In the genomic region with DNA sequence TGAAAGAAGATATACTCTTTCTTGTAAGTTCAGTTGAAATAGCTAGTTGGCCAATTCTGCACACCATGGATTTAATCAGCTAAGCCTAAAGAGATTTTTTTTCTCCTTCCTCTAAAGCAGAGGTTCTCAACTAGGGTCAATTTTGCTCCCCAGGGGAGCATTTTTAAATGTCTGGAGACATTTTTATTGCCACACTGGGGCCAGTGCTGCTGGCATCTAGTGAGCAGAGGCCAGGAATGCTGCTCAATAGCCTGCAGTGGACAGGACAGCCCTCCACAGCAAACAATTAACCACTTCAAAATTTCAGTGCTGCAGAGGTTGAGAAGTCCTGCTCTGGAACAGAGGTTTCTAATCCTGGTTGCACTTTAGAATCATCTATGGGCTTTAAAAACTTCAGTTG, we compare ENCODE assay signal across 34 cellular contexts. TPM values are rescaled to one million over a fixed set of nuclear protein-coding genes. Genes with fewer than 3 reads are reported as not detected.
"Had no signal": no experiment of that assay in that cellular context is flagged by ENCODE, and none has a peak within 500 bp of the region (broad histone marks: within the 10 kb centered on the region; RNA-seq: fewer than 3 reads in every experiment).

No MANE protein-coding gene starts in this region.

- H3K9me3 Mint-ChIP-seq: activated T-cell treated with anti-CD3 and anti-CD28 coated beads, Interleukin-2, amount 50 U/mL, for 72 hours; natural killer cell treated with Interleukin-12 subunit alpha and Interleukin-12 subunit beta and Interleukin-15 and Interleukin-18, amount 100 ng/mL, for 72 hours; T-helper 1 cell treated with Interleukin-12 subunit alpha and Interleukin-12 subunit beta and Interleukin-4 antibody, amounts not matched to agents 30 μg/mL and 1 μg/mL, for 36 hours had no signal

- H3K36me3 Mint-ChIP-seq: activated naive CD8-positive, alpha-beta T cell; natural killer cell treated with Interleukin-12 subunit alpha and Interleukin-12 subunit beta and Interleukin-15 and Interleukin-18, amount 100 ng/mL, for 72 hours had no signal

- H3K36me3 ChIP-seq: colonic mucosa, gastrocnemius medialis, ovary, uterus had no signal

- H3K27ac Mint-ChIP-seq: activated naive CD8-positive, alpha-beta T cell; activated T-cell treated with anti-CD3 and anti-CD28 coated beads, Interleukin-2, amount 50 U/mL, for 72 hours; natural killer cell treated with Interleukin-12 subunit alpha and Interleukin-12 subunit beta and Interleukin-15 and Interleukin-18, amount 100 ng/mL, for 72 hours; T-helper 1 cell treated with Interleukin-12 subunit alpha and Interleukin-12 subunit beta and Interleukin-4 antibody, amounts not matched to agents 30 μg/mL and 1 μg/mL, for 36 hours had no signal

- H3K4me3 ChIP-seq: colonic mucosa, gastrocnemius medialis, mucosa of descending colon, ovary, psoas muscle, testis, uterus had no signal

- H3K27ac ChIP-seq: colonic mucosa, gastrocnemius medialis, ovary, psoas muscle, testis, uterus, VCaP had no signal

- H3K4me3 Mint-ChIP-seq: activated naive CD8-positive, alpha-beta T cell; activated T-cell treated with anti-CD3 and anti-CD28 coated beads, Interleukin-2, amount 50 U/mL, for 72 hours; natural killer cell treated with Interleukin-12 subunit alpha and Interleukin-12 subunit beta and Interleukin-15 and Interleukin-18, amount 100 ng/mL, for 72 hours; T-helper 1 cell treated with Interleukin-12 subunit alpha and Interleukin-12 subunit beta and Interleukin-4 antibody, amounts not matched to agents 30 μg/mL and 1 μg/mL, for 36 hours had no signal

- DNase-seq: activated CD4-positive, alpha-beta T cell treated with anti-CD3 and anti-CD28 coated beads for 4 hours; activated CD4-positive, alpha-beta T cell treated with anti-CD3 and anti-CD28 coated beads, Interleukin-2, amount 50 U/mL, for 4 hours; activated naive CD4-positive, alpha-beta T cell; activated T-cell treated with anti-CD3 and anti-CD28 coated beads for 4 hours; activated T-cell treated with anti-CD3 and anti-CD28 coated beads, Interleukin-2, amount 50 U/mL, for 72 hours; anterior cingulate cortex; cerebellar nuclear complex; colonic mucosa; effector CD8-positive, alpha-beta T cell; erythroblast; gastrocnemius medialis; glutamatergic neuron; left colon; mucosa of descending colon; ovary; psoas muscle; stimulated activated CD4-positive, alpha-beta T cell treated with anti-CD3 and anti-CD28 coated beads, Interleukin-2, amount 100 ng/mL, for 48 hours; stimulated activated naive CD8-positive, alpha-beta T cell treated with anti-CD3 and anti-CD28 coated beads, Interleukin-15, Interleukin-2, amounts not matched to agents 100 U/mL and 50 U/mL, for 24 hours; SW 1271; T-helper 9 cell; testis; trophoblast cell; uterus had no signal

- H3K27me3 ChIP-seq: colonic mucosa, ovary, testis, uterus had no signal

- ATAC-seq: activated T-cell treated with anti-CD3 and anti-CD28 coated beads, Interleukin-2, amount 50 U/mL, for 72 hours; gastrocnemius medialis; left colon; mucosa of descending colon; natural killer cell treated with Interleukin-12 subunit alpha and Interleukin-12 subunit beta and Interleukin-15 and Interleukin-18, amount 100 ng/mL, for 72 hours; psoas muscle; stimulated activated naive CD8-positive, alpha-beta T cell treated with anti-CD3 and anti-CD28 coated beads, Interleukin-15, Interleukin-2, amounts not matched to agents 100 U/mL and 50 U/mL, for 24 hours had no signal

- H3K9me3 ChIP-seq: colonic mucosa, gastrocnemius medialis, mucosa of descending colon, ovary, psoas muscle, testis, uterus had no signal

- H3K4me1 ChIP-seq: colonic mucosa, gastrocnemius medialis, psoas muscle, uterus had no signal

RNA-seq across cellular contexts. Expression of a gene that starts 26.1 kb away (rescaled TPM):
- total RNA-seq: activated T-cell treated with anti-CD3 and anti-CD28 coated beads, Interleukin-2, amount 50 U/mL, for 72 hours; colonic mucosa; dermis microvascular lymphatic vessel endothelial cell; gastrocnemius medialis; left colon; lung microvascular endothelial cell; mesenteric fat pad; mucosa of descending colon; myocyte; natural killer cell treated with Interleukin-12 subunit alpha and Interleukin-12 subunit beta and Interleukin-15 and Interleukin-18, amount 100 ng/mL, for 72 hours; ovary; psoas muscle; skeletal muscle tissue; testis; uterus had no signal
- polyA plus RNA-seq: adipose tissue, keratinocyte, ovary, psoas muscle had no signal
